Comparison of ENCODE assay signal across 9 cellular contexts in genomic region chr19:33868821-33869412, GRCh38.
DNase-seq lines count a peak whose midpoint lies in the region; ATAC-seq, FAIRE-seq and TF ChIP-seq lines count a peak whose summit lies in the region.
"Had no signal": no experiment of that assay in that cellular context is flagged by ENCODE, and none has a peak within 500 bp of the region (broad histone marks: within the 10 kb centered on the region; RNA-seq: fewer than 3 reads in every experiment).

No MANE protein-coding gene starts in this region.

- peak overlapping the region; percentile 93 for H2AFZ ChIP-seq in keratinocyte (ENCODE audit: control insufficient read depth, low read length)

- no peaks in the 10 kb centered on the region for H3K9me3 ChIP-seq in breast epithelium
- H3K9me3 ChIP-seq in keratinocyte (ENCODE audit: control insufficient read depth, low read depth, low read length) = no peaks in the 10 kb centered on the region
- no peaks in the 10 kb centered on the region for H3K9me3 ChIP-seq in skeletal muscle tissue (ENCODE audit: control insufficient read depth in 3 of 3, low read length in 3 of 3)

- dilution Hi-C loops in keratinocyte (cut with MboI; ENCODE audit: extremely low pct_ligation_motif_present, low sequenced_read_pairs) = no loop called here

- H3K27ac Mint-ChIP-seq in HFFc6 = no peak overlapping the region

- H3K9me3 Mint-ChIP-seq in HFFc6 = no peaks in the 10 kb centered on the region; the same call in 1 of the 2 replicates

- FAIRE-seq in keratinocyte (lab: Jason Lieb, UNC) = peak; percentile 64
- FAIRE-seq: islet of Langerhans had no signal

- intact Hi-C loops in breast epithelium (cut with DNase I; ENCODE audit: low total_unique reads) = no loop called here

- TF ChIP-seq CTCF in HFFc6 (IDR thresholded peaks at IDR 0.05) = no peak
- no peak for TF ChIP-seq CTCF in breast epithelium (IDR thresholded peaks at IDR 0.05)
- TF ChIP-seq CTCF in keratinocyte (optimal IDR thresholded peaks at IDR 0.05 in 1 of 3, IDR thresholded peaks at IDR 0.05 in 1 of 3, conservative IDR thresholded peaks at IDR 0.05 in 1 of 3; ENCODE audit: extremely low read depth in 1 of 3, insufficient read depth in 2 of 3, low read length in 3 of 3) = peak in 1 of 3 experiments; percentile 59

- H3K27me3 ChIP-seq in breast epithelium (no peaks in the 10 kb centered on the region), keratinocyte (ENCODE audit: control insufficient read depth, extremely low read depth, insufficient read depth, low read length) (no peaks in the 10 kb centered on the region), skeletal muscle tissue (ENCODE audit: control insufficient read depth in 3 of 3, insufficient read depth in 3 of 3, low read length in 3 of 3) (peaks cover 0 to 5% (median 2%) of the 10 kb centered on the region in 3 donors)

- peaks cover 14% of the 10 kb centered on the region for H3K27me3 Mint-ChIP-seq in HFFc6 (ENCODE audit: insufficient read depth)

- H3K4me3 Mint-ChIP-seq in HFFc6 = peak overlapping the region; percentile 62

- H3K4me2 ChIP-seq in keratinocyte (ENCODE audit: control insufficient read depth, extremely low read depth, insufficient read depth, low read depth, low read length) = peak overlapping the region; percentile 85

- H3K9me1 ChIP-seq in keratinocyte (ENCODE audit: control insufficient read depth, extremely low read depth, insufficient read depth, low read length) = no peaks in the 10 kb centered on the region

- no peak for ATAC-seq in HG03280 (IDR thresholded peaks at IDR 0.05; ENCODE audit: unreplicated experiment)

- H3K4me3 ChIP-seq in breast epithelium (peak overlapping the region; percentile 4 to 58 (median 33)), keratinocyte (ENCODE audit: control insufficient read depth in 2 of 3, extremely low read depth in 1 of 3, insufficient read depth in 2 of 3, low read depth in 1 of 3, low read length in 3 of 3) (peak overlapping the region in 2 of 3 experiments; percentile 56 to 59), skeletal muscle tissue (ENCODE audit: low read length in 3 of 3) (peak overlapping the region; percentile 49 to 66 (median 65))

- H3K4me1 Mint-ChIP-seq in HFFc6 (ENCODE audit: low read depth) = peaks cover 10% of the 10 kb centered on the region

- H4K20me1 ChIP-seq in keratinocyte (ENCODE audit: control insufficient read depth, extremely low read depth, insufficient read depth, low read length) = no peaks in the 10 kb centered on the region

- no peaks in the 10 kb centered on the region for H3K36me3 ChIP-seq in breast epithelium
- H3K36me3 ChIP-seq in keratinocyte (ENCODE audit: control insufficient read depth in 2 of 2, extremely low read depth in 1 of 2, insufficient read depth in 2 of 2, low read length in 2 of 2) = no peaks in the 10 kb centered on the region
- H3K36me3 ChIP-seq in skeletal muscle tissue (ENCODE audit: control insufficient read depth in 3 of 3, insufficient read depth in 3 of 3, low read length in 3 of 3) = no peaks in the 10 kb centered on the region

- no peak for TF ChIP-seq POLR2A in breast epithelium (IDR thresholded peaks at IDR 0.05)

- H3K4me1 ChIP-seq in breast epithelium (peaks cover 0 to 8% of the 10 kb centered on the region in 2 donors), keratinocyte (ENCODE audit: control insufficient read depth, extremely low read depth, insufficient read depth, low read length) (peaks cover 28% of the 10 kb centered on the region), skeletal muscle tissue (ENCODE audit: control insufficient read depth in 3 of 3, insufficient read depth in 3 of 3, low read length in 3 of 3) (peaks cover 6 to 11% (median 11%) of the 10 kb centered on the region in 3 donors)

- H3K79me2 ChIP-seq in keratinocyte (ENCODE audit: control insufficient read depth, insufficient read depth, low read length) = no peaks in the 10 kb centered on the region

- H3K36me3 Mint-ChIP-seq in HFFc6 (ENCODE audit: low read depth) = no peaks in the 10 kb centered on the region

- H3K27ac ChIP-seq in breast epithelium = peak overlapping the region; percentile 57
- H3K27ac ChIP-seq in keratinocyte (ENCODE audit: control insufficient read depth, insufficient read depth, low read length) = no peak overlapping the region
- H3K27ac ChIP-seq in skeletal muscle tissue (ENCODE audit: low read depth, low read length) = no peak overlapping the region

- H3K9ac ChIP-seq in keratinocyte (ENCODE audit: control insufficient read depth, extremely low read depth, insufficient read depth, low read length) (peak overlapping the region; percentile 47), skeletal muscle tissue (ENCODE audit: low read depth in 1 of 3, low read length in 3 of 3) (peak overlapping the region; percentile 54 to 75 (median 56))

- no peak for DNase-seq in HFFc6
- peak; percentile 16 to 56 for DNase-seq in breast epithelium (ENCODE audit: low spot score in 2 of 2)
- DNase-seq in keratinocyte (ENCODE audit: low read depth, low spot score) = peak; percentile 4
- DNase-seq in effector CD4-positive, alpha-beta T cell = no peak
- no peak for DNase-seq in HK-2 (ENCODE audit: unreplicated experiment)
- DNase-seq in NK-92 (lab: John Stamatoyannopoulos, UW; ENCODE audit: unreplicated experiment) = no peak

Comparison
In these comparisons a context has a peak if more than half of its experiments do, and no peak if none do; other contexts are left out.
1. DNase-seq: peak in breast epithelium (2 of 2) and keratinocyte (single experiment); none in HFFc6 (single experiment), effector CD4-positive, alpha-beta T cell (single experiment), HK-2 (single experiment) and NK-92 (single experiment).
2. H3K27ac ChIP-seq: peak in breast epithelium (2 of 2); none in keratinocyte (single experiment) and skeletal muscle tissue (single experiment).
3. Peak in every context shown above with its lines, with median percentiles within 50 percentile points of each other: H3K4me3 ChIP-seq.